In the genomic region with DNA sequence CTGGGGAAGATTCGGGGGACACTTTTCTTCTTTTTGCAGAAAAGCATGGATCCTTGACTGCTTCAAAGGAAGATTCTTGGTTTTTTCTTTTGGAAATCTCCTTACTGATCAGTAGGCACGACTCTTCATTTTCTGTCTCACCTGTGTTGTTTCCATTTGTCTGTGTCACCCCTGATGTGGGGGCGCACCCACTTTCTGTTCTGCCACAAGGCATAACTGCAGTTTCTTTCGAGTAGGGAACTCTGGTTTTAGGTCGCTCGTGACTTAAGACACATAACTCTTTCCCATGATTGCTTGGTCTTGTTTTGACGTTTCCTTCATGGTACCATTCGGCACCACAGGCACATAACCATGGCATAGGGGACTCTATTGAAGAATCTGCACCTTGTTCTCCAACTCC, we compare ENCODE assay signal across 20 cellular contexts. TPM values are rescaled to one million over a fixed set of nuclear protein-coding genes. Genes with fewer than 3 reads are reported as not detected.
"Had no signal": no experiment of that assay in that cellular context is flagged by ENCODE, and none has a peak within 500 bp of the region (broad histone marks: within the 10 kb centered on the region; RNA-seq: fewer than 3 reads in every experiment).

No MANE protein-coding gene starts in this region.

- H3K4me1 ChIP-seq: heart right ventricle, neural progenitor cell, pancreas had no signal

- DNase-seq: cortex of kidney; dorsolateral prefrontal cortex; effector CD8-positive, alpha-beta T cell; heart right ventricle; hypothalamus; kidney glomerular epithelial cell; mucosa of descending colon; naive thymus-derived CD8-positive, alpha-beta T cell; pancreas; right cardiac atrium; small intestine; stimulated activated CD4-positive, alpha-beta T cell treated with anti-CD3 and anti-CD28 coated beads, Interleukin-2, amount 100 ng/mL, for 48 hours; stimulated activated naive CD4-positive, alpha-beta T cell treated with Interleukin-2 at 50 U/mL for 16 hours had no signal

- ATAC-seq: esophagus mucosa; heart right ventricle; mucosa of descending colon; naive thymus-derived CD8-positive, alpha-beta T cell; pancreas; right cardiac atrium had no signal

- H3K27ac Mint-ChIP-seq: naive thymus-derived CD8-positive, alpha-beta T cell; neural progenitor cell; progenitor cell of endocrine pancreas had no signal

- H3K4me3 ChIP-seq: dorsolateral prefrontal cortex, heart right ventricle, mucosa of descending colon, neural progenitor cell, pancreas had no signal

- H3K27me3 Mint-ChIP-seq: naive thymus-derived CD8-positive, alpha-beta T cell; progenitor cell of endocrine pancreas had no signal

- H3K27ac ChIP-seq: dorsolateral prefrontal cortex, heart right ventricle, neural progenitor cell, pancreas had no signal

- H3K4me1 Mint-ChIP-seq: neural progenitor cell had no signal

- H3K27me3 ChIP-seq: dorsolateral prefrontal cortex, heart right ventricle, neural progenitor cell, pancreas had no signal

- H3K9me3 Mint-ChIP-seq: naive thymus-derived CD8-positive, alpha-beta T cell; neural progenitor cell had no signal

- H3K4me3 Mint-ChIP-seq: naive thymus-derived CD8-positive, alpha-beta T cell; neural progenitor cell had no signal

- H3K9me3 ChIP-seq: heart right ventricle, mucosa of descending colon, pancreas had no signal

RNA-seq across cellular contexts. Expression of a gene that starts 42.9 kb away (rescaled TPM):
- total RNA-seq: esophagus mucosa; fibroblast of lung; frontal cortex; glomerular endothelial cell; mucosa of descending colon; naive thymus-derived CD8-positive, alpha-beta T cell; pancreas; progenitor cell of endocrine pancreas; urinary bladder had no signal
